8 cellular contexts compared by ENCODE assay signal in genomic region chr6:26103141-26103769, GRCh38. TPM values are rescaled to one million over a fixed set of nuclear protein-coding genes. Genes with fewer than 3 reads are reported as not detected.
DNase-seq lines count a peak whose midpoint lies in the region; ATAC-seq and TF ChIP-seq lines count a peak whose summit lies in the region.

No MANE protein-coding gene starts in this region.

- H3K4me1 ChIP-seq in adrenal gland (replicated peaks in 1 of 2) = peaks cover 8 to 13% of the 10 kb centered on the region in 2 donors
- H3K4me1 ChIP-seq in suprapubic skin = peaks cover 11% of the 10 kb centered on the region

- H3K4me3 Mint-ChIP-seq in activated naive CD4-positive, alpha-beta T cell treated with anti-CD3 and anti-CD28 coated beads for 36 hours = peak overlapping the region; percentile 80
- H3K4me3 Mint-ChIP-seq in immature natural killer cell = peak overlapping the region; percentile 92 to 95 (median 94)

- no peaks in the 10 kb centered on the region for H3K36me3 ChIP-seq in adrenal gland (replicated peaks in 1 of 2)
- no peaks in the 10 kb centered on the region for H3K36me3 ChIP-seq in suprapubic skin

- peaks cover 2% of the 10 kb centered on the region for H3K27me3 Mint-ChIP-seq in activated naive CD4-positive, alpha-beta T cell treated with anti-CD3 and anti-CD28 coated beads for 36 hours (ENCODE audit: low read depth)
- H3K27me3 Mint-ChIP-seq in immature natural killer cell (ENCODE audit: low read depth in 3 of 3) = peaks cover 8 to 12% (median 11%) of the 10 kb centered on the region in 3 donors

- no peaks in the 10 kb centered on the region for H3K9me3 Mint-ChIP-seq in activated naive CD4-positive, alpha-beta T cell treated with anti-CD3 and anti-CD28 coated beads for 36 hours
- H3K9me3 Mint-ChIP-seq in immature natural killer cell = peaks cover 0 to 2% (median 0%) of the 10 kb centered on the region in 6 donors

- WGBS in adrenal gland, 4 donors = 10 to 19% (median 15%) methylated on average over 9 of the region's 9 CpGs
- 16% methylated on average over 9 of the region's 9 CpGs for WGBS in suprapubic skin

- TF ChIP-seq POLR2A in adrenal gland (IDR thresholded peaks at IDR 0.05) = no peak
- no peak for TF ChIP-seq POLR2A in suprapubic skin (IDR thresholded peaks at IDR 0.05)

- CTCF ChIA-PET in activated naive CD4-positive, alpha-beta T cell treated with anti-CD3 and anti-CD28 coated beads for 36 hours (lab: Charles Lee) = interaction anchor here (20.7 kb wide), 1 partner anchor 38 kb away, joined by 570 read pairs; a partner anchor contains a TSS

- peak overlapping the region; percentile 94 for H3K27ac Mint-ChIP-seq in activated naive CD4-positive, alpha-beta T cell treated with anti-CD3 and anti-CD28 coated beads for 36 hours
- peak overlapping the region; percentile 97 to 99 (median 98) for H3K27ac Mint-ChIP-seq in immature natural killer cell

- no peak for DNase-seq in activated naive CD4-positive, alpha-beta T cell treated with anti-CD3 and anti-CD28 coated beads for 36 hours
- no peak for DNase-seq in activated naive CD4-positive, alpha-beta T cell treated with Interleukin-2 at 50 U/mL for 16 hours
- peak in 1 of 7 donors; percentile 57 for DNase-seq in adrenal gland
- DNase-seq in immature natural killer cell = no peak
- no peak for DNase-seq in suprapubic skin (ENCODE audit: low spot score in 2 of 2)
- no peak for DNase-seq in HK-2 (ENCODE audit: unreplicated experiment)

- H3K4me3 ChIP-seq in adrenal gland (peak overlapping the region in 2 of 4 donors; percentile 26 to 58), suprapubic skin (peak overlapping the region; percentile 56)

- intact Hi-C loops in activated naive CD4-positive, alpha-beta T cell treated with anti-CD3 and anti-CD28 coated beads for 36 hours (cut with micrococcal nuclease) = loop anchor here (1.0 to 2.0 kb wide), 7 partner anchors 20 to 182 kb away; a partner anchor contains a TSS
- intact Hi-C loops in adrenal gland (cut with DNase I) = no loop called here

- H3K27ac ChIP-seq in adrenal gland = peak overlapping the region; percentile 50 to 90 (median 80)
- H3K27ac ChIP-seq in suprapubic skin = peak overlapping the region; percentile 90

- peaks cover 18% of the 10 kb centered on the region for H3K4me1 Mint-ChIP-seq in activated naive CD4-positive, alpha-beta T cell treated with anti-CD3 and anti-CD28 coated beads for 36 hours (ENCODE audit: low read depth)
- peaks cover 17 to 21% of the 10 kb centered on the region in 2 donors for H3K4me1 Mint-ChIP-seq in immature natural killer cell

- ATAC-seq in HG03457 (IDR thresholded peaks at IDR 0.05; ENCODE audit: unreplicated experiment) (peak; percentile 61), GM19324 (IDR thresholded peaks at IDR 0.05; ENCODE audit: low FRiP score, unreplicated experiment) (no peak)

- TF ChIP-seq EP300 in suprapubic skin (IDR thresholded peaks at IDR 0.05) = no peak

- no peaks in the 10 kb centered on the region for H3K36me3 Mint-ChIP-seq in activated naive CD4-positive, alpha-beta T cell treated with anti-CD3 and anti-CD28 coated beads for 36 hours (ENCODE audit: low read depth)
- no peaks in the 10 kb centered on the region for H3K36me3 Mint-ChIP-seq in immature natural killer cell

- H3K27me3 ChIP-seq in adrenal gland (no peaks in the 10 kb centered on the region), suprapubic skin (no peaks in the 10 kb centered on the region)

- TF ChIP-seq CTCF in adrenal gland (IDR thresholded peaks at IDR 0.05) = no peak
- no peak for TF ChIP-seq CTCF in suprapubic skin (IDR thresholded peaks at IDR 0.05)

- no peaks in the 10 kb centered on the region for H3K9me3 ChIP-seq in adrenal gland (replicated peaks in 1 of 3)
- H3K9me3 ChIP-seq in suprapubic skin = no peaks in the 10 kb centered on the region

RNA-seq across cellular contexts. Expression of gene HFE, which starts 16.0 kb away (rescaled TPM):
- total RNA-seq in activated naive CD4-positive, alpha-beta T cell treated with anti-CD3 and anti-CD28 coated beads for 36 hours = 1 to 10 TPM in 1 of 2 experiments, under 1 TPM in 1; 0.57 to 1.4 TPM
- total RNA-seq in adrenal gland (10 to 100 TPM; 12.9 to 32.1 (median 23.6) TPM), suprapubic skin (1 to 10 TPM; 2.1 to 4.2 (median 3.6) TPM)
- polyA plus RNA-seq in adrenal gland (10 to 100 TPM in 1 of 3 donors, 1 to 10 TPM in 2; 6.2 to 15.9 (median 6.4) TPM), immature natural killer cell (1 to 10 TPM in 2 of 3 donors, under 1 TPM in 1; 0.90 to 5.1 (median 1.8) TPM)
